In the genomic region with DNA sequence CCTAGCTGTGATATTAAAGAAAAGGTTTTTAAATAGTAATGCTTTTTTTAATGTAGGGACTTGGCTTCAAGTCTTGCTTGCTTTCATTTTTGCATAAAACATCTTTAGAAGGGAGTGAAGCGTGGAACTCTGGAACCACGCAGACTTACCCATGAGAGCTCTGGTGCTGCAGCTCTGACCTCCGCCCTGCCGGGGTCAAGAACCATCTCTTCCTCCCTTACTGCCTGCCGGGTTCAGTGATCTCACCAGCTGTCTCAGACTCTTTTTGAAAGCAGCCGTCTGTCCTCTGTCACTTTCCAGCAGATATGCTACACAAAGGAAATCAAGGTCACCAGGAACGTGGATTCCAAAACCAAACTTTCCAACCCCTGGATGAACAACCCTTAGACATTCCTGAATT, we compare ENCODE assay signal across 27 cellular contexts.
DNase-seq lines count a peak whose midpoint lies in the region; ATAC-seq and TF ChIP-seq lines count a peak whose summit lies in the region.
"Had no signal": no experiment of that assay in that cellular context is flagged by ENCODE, and none has a peak within 500 bp of the region (broad histone marks: within the 10 kb centered on the region; RNA-seq: fewer than 3 reads in every experiment).

No MANE protein-coding gene starts in this region.

- TF ChIP-seq CTCF in left ventricle myocardium inferior (IDR thresholded peaks at IDR 0.05; ENCODE audit: borderline replicate concordance) (no peak), right atrium auricular region (IDR thresholded peaks at IDR 0.05) (no peak), SU-DHL-6 (IDR thresholded peaks at IDR 0.05; ENCODE audit: insufficient read depth, low read length, poor library complexity, severe bottlenecking) (no peak), HFFc6 (IDR thresholded peaks at IDR 0.05) (no peak)

- H3K4me2 ChIP-seq in SU-DHL-6 (ENCODE audit: low read depth, low read length, poor library complexity, severe bottlenecking) = peak overlapping the region; percentile 43

- H3K27me3 ChIP-seq in left ventricle myocardium inferior (ENCODE audit: low read depth) = no peaks in the 10 kb centered on the region
- no peaks in the 10 kb centered on the region for H3K27me3 ChIP-seq in right atrium auricular region
- no peaks in the 10 kb centered on the region for H3K27me3 ChIP-seq in SU-DHL-6 (ENCODE audit: low read length)
- H3K27me3 ChIP-seq: MG63, SJCRH30, upper lobe of left lung had no signal

- H3K27me3 Mint-ChIP-seq in HFFc6 (ENCODE audit: insufficient read depth) = no peaks in the 10 kb centered on the region
- no peaks in the 10 kb centered on the region for H3K27me3 Mint-ChIP-seq in activated T-helper 2 cell treated with anti-CD3 and anti-CD28 coated beads, Interferon-gamma antibody, Interleukin-2, Interleukin-4, amounts not matched to agents 10 μg/mL and 5 μg/mL and 100 μg/mL, durations not matched to agents 14 hours and 24 hours and 36 hours (ENCODE audit: low read depth)
- H3K27me3 Mint-ChIP-seq: activated naive CD8-positive, alpha-beta T cell treated with anti-CD3 and anti-CD28 coated beads, Interleukin-2, amount 50 U/mL, for 24 hours; CD8-positive, alpha-beta memory T cell; IgD-negative memory B cell had no signal

- H3F3A ChIP-seq in SU-DHL-6 (ENCODE audit: insufficient read depth) = no peaks in the 10 kb centered on the region

- H2AFZ ChIP-seq in SU-DHL-6 (ENCODE audit: low read depth, low read length, severe bottlenecking) = peak overlapping the region; percentile 35

- H3K9me3 ChIP-seq in left ventricle myocardium inferior (replicated peaks) (no peaks in the 10 kb centered on the region), right atrium auricular region (no peaks in the 10 kb centered on the region), SU-DHL-6 (ENCODE audit: insufficient read depth, low read length) (no peaks in the 10 kb centered on the region)
- H3K9me3 ChIP-seq: MG63, SJCRH30, upper lobe of left lung had no signal

- H3K4me1 ChIP-seq in left ventricle myocardium inferior (peaks cover 4% of the 10 kb centered on the region), right atrium auricular region (no peaks in the 10 kb centered on the region)
- H3K4me1 ChIP-seq: SJCRH30, upper lobe of left lung had no signal

- H3K9me2 ChIP-seq in SU-DHL-6 (replicated peaks; ENCODE audit: insufficient read depth, low read length) = no peaks in the 10 kb centered on the region

- DNase-seq in left ventricle myocardium inferior (peak; percentile 9), right atrium auricular region (ENCODE audit: low spot score) (no peak), left lobe of liver (ENCODE audit: low spot score) (no peak), HFFc6 (no peak), foreskin melanocyte (no peak), DMS153 (lab: John Stamatoyannopoulos, UW) (no peak)
- DNase-seq in activated T-helper 2 cell treated with anti-CD3 and anti-CD28 coated beads, Interferon-gamma antibody, Interleukin-2, Interleukin-4, amounts not matched to agents 10 μg/mL and 5 μg/mL and 100 μg/mL, durations not matched to agents 14 hours and 24 hours and 36 hours (ENCODE audit: low spot score) = no peak
- DNase-seq: activated CD8-positive, alpha-beta memory T cell treated with anti-CD3 and anti-CD28 coated beads for 24 hours; activated gamma-delta T cell treated with Interleukin-2 at 50 U/mL for 16 hours; activated naive CD8-positive, alpha-beta T cell treated with anti-CD3 and anti-CD28 coated beads, Interleukin-2, amount 50 U/mL, for 24 hours; activated T-cell treated with anti-CD3 and anti-CD28 coated beads, Interleukin-2, amount 50 U/mL, for 1 hour; CD8-positive, alpha-beta memory T cell; effector memory CD4-positive, alpha-beta T cell; erythroblast; HCEC 1CT; hippocampal formation; immature natural killer cell; MG63; NCI-H146; NCI-H510A treated with DMSO at 0.1 percent for 48 hours; SJCRH30; upper lobe of left lung had no signal

- intact Hi-C loops in left ventricle myocardium inferior (cut with micrococcal nuclease) = no loop called here
- intact Hi-C loops in activated T-helper 2 cell treated with anti-CD3 and anti-CD28 coated beads, Interferon-gamma antibody, Interleukin-2, Interleukin-4, amounts not matched to agents 10 μg/mL and 5 μg/mL and 100 μg/mL, durations not matched to agents 14 hours and 24 hours and 36 hours (cut with micrococcal nuclease) = no loop called here

- no peaks in the 10 kb centered on the region for H3K36me3 Mint-ChIP-seq in HFFc6 (ENCODE audit: low read depth)
- no peaks in the 10 kb centered on the region for H3K36me3 Mint-ChIP-seq in activated T-helper 2 cell treated with anti-CD3 and anti-CD28 coated beads, Interferon-gamma antibody, Interleukin-2, Interleukin-4, amounts not matched to agents 10 μg/mL and 5 μg/mL and 100 μg/mL, durations not matched to agents 14 hours and 24 hours and 36 hours (ENCODE audit: low read depth)
- H3K36me3 Mint-ChIP-seq: CD8-positive, alpha-beta memory T cell; IgD-negative memory B cell; immature natural killer cell had no signal

- H3K9me3 Mint-ChIP-seq in HFFc6 = peaks cover 31% of the 10 kb centered on the region
- H3K9me3 Mint-ChIP-seq in activated T-helper 2 cell treated with anti-CD3 and anti-CD28 coated beads, Interferon-gamma antibody, Interleukin-2, Interleukin-4, amounts not matched to agents 10 μg/mL and 5 μg/mL and 100 μg/mL, durations not matched to agents 14 hours and 24 hours and 36 hours = no peaks in the 10 kb centered on the region
- H3K9me3 Mint-ChIP-seq: activated naive CD8-positive, alpha-beta T cell treated with anti-CD3 and anti-CD28 coated beads, Interleukin-2, amount 50 U/mL, for 24 hours; T-helper 1 cell treated with Interleukin-12 subunit alpha and Interleukin-12 subunit beta and Interleukin-4 antibody, amounts not matched to agents 30 μg/mL and 1 μg/mL, for 36 hours had no signal

- H3K27ac ChIP-seq in left ventricle myocardium inferior (replicated peaks) = no peak overlapping the region
- no peak overlapping the region for H3K27ac ChIP-seq in right atrium auricular region
- H3K27ac ChIP-seq in SU-DHL-6 (ENCODE audit: low read depth, low read length) = no peak overlapping the region
- H3K27ac ChIP-seq: SJCRH30, upper lobe of left lung had no signal

- H3K4me3 ChIP-seq in left ventricle myocardium inferior (no peak overlapping the region), right atrium auricular region (no peak overlapping the region), SU-DHL-6 (ENCODE audit: insufficient read depth, low read length, poor library complexity, severe bottlenecking) (no peak overlapping the region)
- H3K4me3 ChIP-seq: lung, MG63, SJCRH30, upper lobe of left lung had no signal

- peak; percentile 63 for ATAC-seq in left lobe of liver
- ATAC-seq: activated naive CD8-positive, alpha-beta T cell treated with anti-CD3 and anti-CD28 coated beads, Interleukin-2, amount 50 U/mL, for 24 hours; Panc1 had no signal

- no peaks in the 10 kb centered on the region for H3K36me3 ChIP-seq in left ventricle myocardium inferior
- no peaks in the 10 kb centered on the region for H3K36me3 ChIP-seq in right atrium auricular region
- no peaks in the 10 kb centered on the region for H3K36me3 ChIP-seq in SU-DHL-6 (ENCODE audit: low read length)
- H3K36me3 ChIP-seq: MG63, SJCRH30, upper lobe of left lung had no signal

- no peaks in the 10 kb centered on the region for H3K4me1 Mint-ChIP-seq in HFFc6 (ENCODE audit: low read depth)
- no peaks in the 10 kb centered on the region for H3K4me1 Mint-ChIP-seq in activated T-helper 2 cell treated with anti-CD3 and anti-CD28 coated beads, Interferon-gamma antibody, Interleukin-2, Interleukin-4, amounts not matched to agents 10 μg/mL and 5 μg/mL and 100 μg/mL, durations not matched to agents 14 hours and 24 hours and 36 hours (ENCODE audit: low read depth)
- H3K4me1 Mint-ChIP-seq: activated naive CD8-positive, alpha-beta T cell treated with anti-CD3 and anti-CD28 coated beads, Interleukin-2, amount 50 U/mL, for 24 hours; CD8-positive, alpha-beta memory T cell; immature natural killer cell had no signal

- H3K4me3 Mint-ChIP-seq in HFFc6 = no peak overlapping the region
- H3K4me3 Mint-ChIP-seq in activated T-helper 2 cell treated with anti-CD3 and anti-CD28 coated beads, Interferon-gamma antibody, Interleukin-2, Interleukin-4, amounts not matched to agents 10 μg/mL and 5 μg/mL and 100 μg/mL, durations not matched to agents 14 hours and 24 hours and 36 hours (ENCODE audit: low read depth) = no peak overlapping the region
- H3K4me3 Mint-ChIP-seq: activated naive CD8-positive, alpha-beta T cell treated with anti-CD3 and anti-CD28 coated beads, Interleukin-2, amount 50 U/mL, for 24 hours; CD8-positive, alpha-beta memory T cell; IgD-negative memory B cell; immature natural killer cell; T-helper 1 cell treated with Interleukin-12 subunit alpha and Interleukin-12 subunit beta and Interleukin-4 antibody, amounts not matched to agents 30 μg/mL and 1 μg/mL, for 36 hours had no signal

- no peak overlapping the region for H3K27ac Mint-ChIP-seq in HFFc6
- H3K27ac Mint-ChIP-seq in activated T-helper 2 cell treated with anti-CD3 and anti-CD28 coated beads, Interferon-gamma antibody, Interleukin-2, Interleukin-4, amounts not matched to agents 10 μg/mL and 5 μg/mL and 100 μg/mL, durations not matched to agents 14 hours and 24 hours and 36 hours = no peak overlapping the region
- H3K27ac Mint-ChIP-seq: activated naive CD8-positive, alpha-beta T cell treated with anti-CD3 and anti-CD28 coated beads, Interleukin-2, amount 50 U/mL, for 24 hours; CD8-positive, alpha-beta memory T cell; IgD-negative memory B cell; immature natural killer cell; T-helper 1 cell treated with Interleukin-12 subunit alpha and Interleukin-12 subunit beta and Interleukin-4 antibody, amounts not matched to agents 30 μg/mL and 1 μg/mL, for 36 hours had no signal

- H3K79me2 ChIP-seq in SU-DHL-6 (ENCODE audit: insufficient read depth, low read length) = no peaks in the 10 kb centered on the region

- no peaks in the 10 kb centered on the region for H4K20me1 ChIP-seq in SU-DHL-6 (ENCODE audit: low read depth, low read length)

- no peak overlapping the region for H3K9ac ChIP-seq in SU-DHL-6 (ENCODE audit: low read length)
